Comparison of ENCODE assay signal across 1 cellular context in the genomic region with DNA sequence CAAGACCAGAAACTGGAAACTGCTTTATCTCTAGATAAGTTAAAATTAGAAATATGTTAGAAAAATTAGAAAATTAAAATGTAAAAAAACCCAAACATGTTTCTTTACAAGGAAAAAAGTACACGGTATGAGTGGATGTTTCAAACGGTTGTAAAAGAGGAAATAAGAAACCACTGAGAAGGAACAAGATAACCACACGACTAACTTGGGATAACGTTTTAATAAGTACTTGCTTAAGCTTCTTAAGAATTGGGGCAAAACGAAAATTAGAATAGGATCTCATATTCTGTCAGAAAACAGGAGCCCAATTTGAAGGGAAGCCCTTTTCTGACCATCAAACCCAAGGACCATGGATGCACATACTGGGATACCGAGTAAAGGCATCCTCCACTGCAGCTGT.
TF ChIP-seq lines count a peak whose summit lies in the region.

No MANE protein-coding gene starts in this region.

TF ChIP-seq in HEK293T, 16 proteins besides CTCF, POLR2A, EP300 and RAD21 (continued from another document):
- TF ChIP-seq FOXK2 (IDR thresholded peaks at IDR 0.05) = no peak
- TF ChIP-seq FOXM1 (IDR thresholded peaks at IDR 0.05; ENCODE audit: borderline replicate concordance) = no peak
- TF ChIP-seq ZNF384 (IDR thresholded peaks at IDR 0.05) = no peak
- no peak for TF ChIP-seq LEF1 (IDR thresholded peaks at IDR 0.05; ENCODE audit: borderline replicate concordance)
- TF ChIP-seq HDGF (IDR thresholded peaks at IDR 0.05; ENCODE audit: borderline replicate concordance) = no peak
- TF ChIP-seq ARNT (IDR thresholded peaks at IDR 0.05) = no peak
- TF ChIP-seq CTBP1 (IDR thresholded peaks at IDR 0.05; ENCODE audit: borderline replicate concordance) = no peak
- no peak for TF ChIP-seq ELF4 (IDR thresholded peaks at IDR 0.05)
- TF ChIP-seq TARDBP (IDR thresholded peaks at IDR 0.05) = no peak
- TF ChIP-seq BHLHE40 (IDR thresholded peaks at IDR 0.05; ENCODE audit: borderline replicate concordance) = no peak
- TF ChIP-seq NFRKB (IDR thresholded peaks at IDR 0.05) = no peak
- no peak for TF ChIP-seq FOXA1 (IDR thresholded peaks at IDR 0.05)
- TF ChIP-seq, protein P1, sequence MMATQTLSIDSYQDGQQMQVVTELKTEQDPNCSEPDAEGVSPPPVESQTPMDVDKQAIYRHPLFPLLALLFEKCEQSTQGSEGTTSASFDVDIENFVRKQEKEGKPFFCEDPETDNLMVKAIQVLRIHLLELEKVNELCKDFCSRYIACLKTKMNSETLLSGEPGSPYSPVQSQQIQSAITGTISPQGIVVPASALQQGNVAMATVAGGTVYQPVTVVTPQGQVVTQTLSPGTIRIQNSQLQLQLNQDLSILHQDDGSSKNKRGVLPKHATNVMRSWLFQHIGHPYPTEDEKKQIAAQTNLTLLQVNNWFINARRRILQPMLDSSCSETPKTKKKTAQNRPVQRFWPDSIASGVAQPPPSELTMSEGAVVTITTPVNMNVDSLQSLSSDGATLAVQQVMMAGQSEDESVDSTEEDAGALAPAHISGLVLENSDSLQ (IDR thresholded peaks at IDR 0.05) = no peak
